Comparison of ENCODE assay signal across 18 cellular contexts in the genomic region with DNA sequence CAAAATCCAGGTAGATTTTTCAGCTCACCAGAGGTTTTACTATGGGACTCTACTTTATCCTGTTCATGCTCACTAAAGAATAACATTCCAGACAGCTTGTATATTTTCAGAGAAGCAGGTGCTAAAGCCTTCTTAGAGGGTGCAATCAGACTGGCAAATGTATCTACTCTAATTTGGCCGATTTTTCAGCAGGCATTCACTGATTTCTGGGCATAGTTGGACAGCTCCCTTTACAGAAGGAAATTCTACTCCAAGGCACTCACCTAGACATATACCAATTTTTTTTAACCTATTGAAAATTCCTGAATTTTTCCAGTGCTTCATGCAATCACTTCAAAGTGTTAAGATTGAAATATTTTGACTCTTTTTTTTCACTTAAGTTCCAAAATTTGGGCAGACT. TPM values are rescaled to one million over a fixed set of nuclear protein-coding genes. Genes with fewer than 3 reads are reported as not detected.
DNase-seq lines count a peak whose midpoint lies in the region; ATAC-seq and TF ChIP-seq lines count a peak whose summit lies in the region.
"Had no signal": no experiment of that assay in that cellular context is flagged by ENCODE, and none has a peak within 500 bp of the region (broad histone marks: within the 10 kb centered on the region; RNA-seq: fewer than 3 reads in every experiment).

No MANE protein-coding gene starts in this region.

- H3K4me3 ChIP-seq in GM23338, result no peak overlapping the region
- H3K4me3 ChIP-seq: A549; BLaER1 treated with 17β-estradiol and CSF1 and Interleukin-3, amounts not matched to agents 10 nM and 100 nM had no signal

- 0 out of 2 replicates have a peak, but pooled peaks cover 7% of the 10 kb centered on the region for H3K36me3 ChIP-seq in GM23338 (ENCODE audit: insufficient read depth)
- H3K36me3 ChIP-seq: BLaER1 treated with 17β-estradiol and CSF1 and Interleukin-3, amounts not matched to agents 10 nM and 100 nM had no signal

- H3K4me3 Mint-ChIP-seq in GM23338, result no peak overlapping the region
- H3K4me3 Mint-ChIP-seq: B cell; CD4-positive, alpha-beta T cell; CD8-positive, alpha-beta T cell had no signal

- no peak for ATAC-seq in GM23338
- ATAC-seq: A549; CD8-positive, alpha-beta T cell had no signal

- no peaks in the 10 kb centered on the region for H3F3A ChIP-seq in GM23338 (replicated peaks; ENCODE audit: low read depth)

- no peaks in the 10 kb centered on the region for H4K20me1 ChIP-seq in GM23338 (replicated peaks; ENCODE audit: insufficient read depth)

- no peaks in the 10 kb centered on the region for H3K36me3 Mint-ChIP-seq in GM23338 (ENCODE audit: low read depth)
- H3K36me3 Mint-ChIP-seq: CD8-positive, alpha-beta T cell had no signal

- peaks cover 14% of the 10 kb centered on the region for H3K27me3 ChIP-seq in GM23338 (ENCODE audit: insufficient read depth)
- H3K27me3 ChIP-seq: BLaER1 treated with 17β-estradiol and CSF1 and Interleukin-3, amounts not matched to agents 10 nM and 100 nM had no signal

- no peak overlapping the region for H3K27ac ChIP-seq in GM23338 (ENCODE audit: low read depth)
- H3K27ac ChIP-seq: 22Rv1; A549; BLaER1 treated with 17β-estradiol and CSF1 and Interleukin-3, amounts not matched to agents 10 nM and 100 nM; C4-2B had no signal

- peaks cover 6% of the 10 kb centered on the region for H3K4me1 ChIP-seq in GM23338 (ENCODE audit: insufficient read depth)
- H3K4me1 ChIP-seq: A549, Caco-2 had no signal

- H3K79me2 ChIP-seq in GM23338 (replicated peaks; ENCODE audit: insufficient read depth), result no peaks in the 10 kb centered on the region

- DNase-seq in NCI-H524 (lab: John Stamatoyannopoulos, UW) (peak; percentile 7 to 25), NCI-H524 treated with DMSO at 0.1 percent for 48 hours (lab: John Stamatoyannopoulos, UW) (no peak), GM23338 (ENCODE audit: low spot score) (no peak), left kidney (ENCODE audit: low read depth, low spot score) (peak; percentile 5), SW480 (ENCODE audit: low spot score) (no peak)
- DNase-seq: AML-193; Caco-2; Calu3; CD4-positive, alpha-beta T cell; CD8-positive, alpha-beta T cell; DMS79 treated with DMSO at 0.1 percent for 48 hours; GF-D8 had no signal

- H2AFZ ChIP-seq in GM23338, result no peak overlapping the region

- TF ChIP-seq CTCF in GM23338 (conservative IDR thresholded peaks at IDR 0.05; ENCODE audit: low read depth in 2 of 2), result no peak

- H3K9me2 ChIP-seq in GM23338 (ENCODE audit: insufficient read depth), result no peaks in the 10 kb centered on the region

- H3K9me3 Mint-ChIP-seq in GM23338, result peaks cover 12% of the 10 kb centered on the region; the same call in 2 of the 3 replicates
- H3K9me3 Mint-ChIP-seq: CD4-positive, alpha-beta T cell had no signal

- H3K27ac Mint-ChIP-seq in GM23338, result no peak overlapping the region
- H3K27ac Mint-ChIP-seq: B cell; CD4-positive, alpha-beta T cell; CD8-positive, alpha-beta T cell had no signal

- peaks cover 15% of the 10 kb centered on the region for H3K4me1 Mint-ChIP-seq in GM23338

- H3K4me2 ChIP-seq in GM23338, result no peak overlapping the region
- H3K4me2 ChIP-seq: A549; BLaER1 treated with 17β-estradiol and CSF1 and Interleukin-3, amounts not matched to agents 10 nM and 100 nM had no signal

- H3K27me3 Mint-ChIP-seq in GM23338 (ENCODE audit: insufficient read depth, low read depth, poor library complexity), result peaks cover 19% of the 10 kb centered on the region

TF ChIP-seq in GM23338, 12 proteins besides CTCF, POLR2A, EP300 and RAD21:
- TF ChIP-seq ZNF331 (CRISPR knock-in tag; IDR thresholded peaks at IDR 0.05; ENCODE audit: low read depth), result no peak
- TF ChIP-seq, protein P1, sequence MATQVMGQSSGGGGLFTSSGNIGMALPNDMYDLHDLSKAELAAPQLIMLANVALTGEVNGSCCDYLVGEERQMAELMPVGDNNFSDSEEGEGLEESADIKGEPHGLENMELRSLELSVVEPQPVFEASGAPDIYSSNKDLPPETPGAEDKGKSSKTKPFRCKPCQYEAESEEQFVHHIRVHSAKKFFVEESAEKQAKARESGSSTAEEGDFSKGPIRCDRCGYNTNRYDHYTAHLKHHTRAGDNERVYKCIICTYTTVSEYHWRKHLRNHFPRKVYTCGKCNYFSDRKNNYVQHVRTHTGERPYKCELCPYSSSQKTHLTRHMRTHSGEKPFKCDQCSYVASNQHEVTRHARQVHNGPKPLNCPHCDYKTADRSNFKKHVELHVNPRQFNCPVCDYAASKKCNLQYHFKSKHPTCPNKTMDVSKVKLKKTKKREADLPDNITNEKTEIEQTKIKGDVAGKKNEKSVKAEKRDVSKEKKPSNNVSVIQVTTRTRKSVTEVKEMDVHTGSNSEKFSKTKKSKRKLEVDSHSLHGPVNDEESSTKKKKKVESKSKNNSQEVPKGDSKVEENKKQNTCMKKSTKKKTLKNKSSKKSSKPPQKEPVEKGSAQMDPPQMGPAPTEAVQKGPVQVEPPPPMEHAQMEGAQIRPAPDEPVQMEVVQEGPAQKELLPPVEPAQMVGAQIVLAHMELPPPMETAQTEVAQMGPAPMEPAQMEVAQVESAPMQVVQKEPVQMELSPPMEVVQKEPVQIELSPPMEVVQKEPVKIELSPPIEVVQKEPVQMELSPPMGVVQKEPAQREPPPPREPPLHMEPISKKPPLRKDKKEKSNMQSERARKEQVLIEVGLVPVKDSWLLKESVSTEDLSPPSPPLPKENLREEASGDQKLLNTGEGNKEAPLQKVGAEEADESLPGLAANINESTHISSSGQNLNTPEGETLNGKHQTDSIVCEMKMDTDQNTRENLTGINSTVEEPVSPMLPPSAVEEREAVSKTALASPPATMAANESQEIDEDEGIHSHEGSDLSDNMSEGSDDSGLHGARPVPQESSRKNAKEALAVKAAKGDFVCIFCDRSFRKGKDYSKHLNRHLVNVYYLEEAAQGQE (IDR thresholded peaks at IDR 0.05; ENCODE audit: unreplicated experiment), result peak; percentile 22
- TF ChIP-seq, protein P2, sequence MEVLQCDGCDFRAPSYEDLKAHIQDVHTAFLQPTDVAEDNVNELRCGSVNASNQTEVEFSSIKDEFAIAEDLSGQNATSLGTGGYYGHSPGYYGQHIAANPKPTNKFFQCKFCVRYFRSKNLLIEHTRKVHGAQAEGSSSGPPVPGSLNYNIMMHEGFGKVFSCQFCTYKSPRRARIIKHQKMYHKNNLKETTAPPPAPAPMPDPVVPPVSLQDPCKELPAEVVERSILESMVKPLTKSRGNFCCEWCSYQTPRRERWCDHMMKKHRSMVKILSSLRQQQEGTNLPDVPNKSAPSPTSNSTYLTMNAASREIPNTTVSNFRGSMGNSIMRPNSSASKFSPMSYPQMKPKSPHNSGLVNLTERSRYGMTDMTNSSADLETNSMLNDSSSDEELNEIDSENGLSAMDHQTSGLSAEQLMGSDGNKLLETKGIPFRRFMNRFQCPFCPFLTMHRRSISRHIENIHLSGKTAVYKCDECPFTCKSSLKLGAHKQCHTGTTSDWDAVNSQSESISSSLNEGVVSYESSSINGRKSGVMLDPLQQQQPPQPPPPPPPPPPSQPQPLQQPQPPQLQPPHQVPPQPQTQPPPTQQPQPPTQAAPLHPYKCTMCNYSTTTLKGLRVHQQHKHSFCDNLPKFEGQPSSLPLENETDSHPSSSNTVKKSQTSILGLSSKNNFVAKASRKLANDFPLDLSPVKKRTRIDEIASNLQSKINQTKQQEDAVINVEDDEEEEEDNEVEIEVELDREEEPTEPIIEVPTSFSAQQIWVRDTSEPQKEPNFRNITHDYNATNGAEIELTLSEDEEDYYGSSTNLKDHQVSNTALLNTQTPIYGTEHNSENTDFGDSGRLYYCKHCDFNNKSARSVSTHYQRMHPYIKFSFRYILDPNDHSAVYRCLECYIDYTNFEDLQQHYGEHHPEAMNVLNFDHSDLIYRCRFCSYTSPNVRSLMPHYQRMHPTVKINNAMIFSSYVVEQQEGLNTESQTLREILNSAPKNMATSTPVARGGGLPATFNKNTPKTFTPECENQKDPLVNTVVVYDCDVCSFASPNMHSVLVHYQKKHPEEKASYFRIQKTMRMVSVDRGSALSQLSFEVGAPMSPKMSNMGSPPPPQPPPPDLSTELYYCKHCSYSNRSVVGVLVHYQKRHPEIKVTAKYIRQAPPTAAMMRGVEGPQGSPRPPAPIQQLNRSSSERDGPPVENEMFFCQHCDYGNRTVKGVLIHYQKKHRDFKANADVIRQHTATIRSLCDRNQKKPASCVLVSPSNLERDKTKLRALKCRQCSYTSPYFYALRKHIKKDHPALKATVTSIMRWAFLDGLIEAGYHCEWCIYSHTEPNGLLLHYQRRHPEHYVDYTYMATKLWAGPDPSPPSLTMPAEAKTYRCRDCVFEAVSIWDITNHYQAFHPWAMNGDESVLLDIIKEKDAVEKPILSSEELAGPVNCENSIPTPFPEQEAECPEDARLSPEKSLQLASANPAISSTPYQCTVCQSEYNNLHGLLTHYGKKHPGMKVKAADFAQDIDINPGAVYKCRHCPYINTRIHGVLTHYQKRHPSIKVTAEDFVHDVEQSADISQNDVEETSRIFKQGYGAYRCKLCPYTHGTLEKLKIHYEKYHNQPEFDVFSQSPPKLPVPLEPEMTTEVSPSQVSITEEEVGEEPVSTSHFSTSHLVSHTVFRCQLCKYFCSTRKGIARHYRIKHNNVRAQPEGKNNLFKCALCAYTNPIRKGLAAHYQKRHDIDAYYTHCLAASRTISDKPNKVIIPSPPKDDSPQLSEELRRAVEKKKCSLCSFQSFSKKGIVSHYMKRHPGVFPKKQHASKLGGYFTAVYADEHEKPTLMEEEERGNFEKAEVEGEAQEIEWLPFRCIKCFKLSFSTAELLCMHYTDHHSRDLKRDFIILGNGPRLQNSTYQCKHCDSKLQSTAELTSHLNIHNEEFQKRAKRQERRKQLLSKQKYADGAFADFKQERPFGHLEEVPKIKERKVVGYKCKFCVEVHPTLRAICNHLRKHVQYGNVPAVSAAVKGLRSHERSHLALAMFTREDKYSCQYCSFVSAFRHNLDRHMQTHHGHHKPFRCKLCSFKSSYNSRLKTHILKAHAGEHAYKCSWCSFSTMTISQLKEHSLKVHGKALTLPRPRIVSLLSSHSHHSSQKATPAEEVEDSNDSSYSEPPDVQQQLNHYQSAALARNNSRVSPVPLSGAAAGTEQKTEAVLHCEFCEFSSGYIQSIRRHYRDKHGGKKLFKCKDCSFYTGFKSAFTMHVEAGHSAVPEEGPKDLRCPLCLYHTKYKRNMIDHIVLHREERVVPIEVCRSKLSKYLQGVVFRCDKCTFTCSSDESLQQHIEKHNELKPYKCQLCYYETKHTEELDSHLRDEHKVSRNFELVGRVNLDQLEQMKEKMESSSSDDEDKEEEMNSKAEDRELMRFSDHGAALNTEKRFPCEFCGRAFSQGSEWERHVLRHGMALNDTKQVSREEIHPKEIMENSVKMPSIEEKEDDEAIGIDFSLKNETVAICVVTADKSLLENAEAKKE (CRISPR knock-in tag; IDR thresholded peaks at IDR 0.05), result no peak
- no peak for TF ChIP-seq NANOG (IDR thresholded peaks at IDR 0.05; ENCODE audit: borderline replicate concordance)

RNA-seq across cellular contexts. Expression of a gene that starts 3.8 kb away (rescaled TPM):
- total RNA-seq in GM23338 (2014; rRNA removed; shearing (Covaris generic)), result 34.0 and 38.2 TPM in 2 replicates
- 43.9 and 61.3 TPM in 2 replicates for polyA plus RNA-seq in GM23338 (2016; fragmentation: Nextera tagmentation; extraction: Ambion mirVana)
- total RNA-seq: CD4-positive, alpha-beta T cell had no signal
- polyA plus RNA-seq: BJ had no signal

Comparison
In these comparisons a context has a peak if more than half of its experiments do, and no peak if none do; other contexts are left out.
1. DNase-seq: peak in NCI-H524 (2 of 2) and left kidney (single experiment); none in NCI-H524 treated with DMSO at 0.1 percent for 48 hours (single experiment), GM23338 (single experiment) and SW480 (single experiment).